In genomic region chr12:103929051-103929908, GRCh38 we compare ENCODE assay signal across 1 cellular context.
A peak's percentile ranks its signal among the peaks of the same experiment; 100 is the strongest.
TF ChIP-seq lines count a peak whose summit lies in the region.

No MANE protein-coding gene starts in this region.

TF ChIP-seq in GM12878, 131 proteins besides CTCF, POLR2A, EP300 and RAD21 (continued from another document and continues in another):
- TF ChIP-seq ZNF687 (IDR thresholded peaks at IDR 0.05) (peak; percentile 52), BCL3 (IDR thresholded peaks at IDR 0.05; ENCODE audit: borderline replicate concordance, insufficient read depth, low read depth, low read length, poor library complexity, severe bottlenecking) (no peak), CREM (IDR thresholded peaks at IDR 0.05; ENCODE audit: low read depth) (peak; percentile 41; the same call in 1 of the 2 replicates), TCF7 (IDR thresholded peaks at IDR 0.05; ENCODE audit: borderline replicate concordance) (0 out of 2 replicates have a peak, but pooled peaks have one; percentile 2), SMAD1 (IDR thresholded peaks at IDR 0.05; ENCODE audit: low read depth, partially characterized antibody) (peak; percentile 54), CBFB (IDR thresholded peaks at IDR 0.05; ENCODE audit: low read depth) (no peak; the same call in none of the 2 replicates), MAX (IDR thresholded peaks at IDR 0.05; ENCODE audit: low read depth, low read length) (no peak; the same call in 1 of the 2 replicates), CHD2 (IDR thresholded peaks at IDR 0.05; ENCODE audit: borderline replicate concordance, low read depth, low read length) (peak; percentile 45; the same call in 1 of the 2 replicates), ZZZ3 (IDR thresholded peaks at IDR 0.05; ENCODE audit: control insufficient read depth, insufficient read length, low read depth) (no peak), BMI1 (IDR thresholded peaks at IDR 0.05; ENCODE audit: borderline replicate concordance) (no peak), ZBTB11 (CRISPR knock-in tag; IDR thresholded peaks at IDR 0.05) (no peak), MXI1 (IDR thresholded peaks at IDR 0.05; ENCODE audit: low read depth, low read length) (peak; percentile 71; the same call in 1 of the 2 replicates), MEF2B (IDR thresholded peaks at IDR 0.05; ENCODE audit: partially characterized antibody, poor library complexity, severe bottlenecking) (no peak), PRDM15 (CRISPR knock-in tag; IDR thresholded peaks at IDR 0.05) (no peak), SREBF1 (IDR thresholded peaks at IDR 0.05; ENCODE audit: low read length) (no peak; the same call in 1 of the 2 replicates), CBX5 (IDR thresholded peaks at IDR 0.05; ENCODE audit: low read depth) (no peak), EED (IDR thresholded peaks at IDR 0.05; ENCODE audit: low read depth) (peak; percentile 73), TAF1 (IDR thresholded peaks at IDR 0.05; ENCODE audit: borderline replicate concordance, low read depth, low read length) (peak; percentile 12), DPF2 (IDR thresholded peaks at IDR 0.05) (no peak; the same call in 1 of the 2 replicates), SPI1 (IDR thresholded peaks at IDR 0.05; ENCODE audit: borderline replicate concordance, insufficient read depth, low read depth, low read length) (no peak), MEF2A (IDR thresholded peaks at IDR 0.05; ENCODE audit: insufficient read depth, low read depth, low read length) (0 out of 2 replicates have a peak, but pooled peaks have one; percentile 40), BACH1 (IDR thresholded peaks at IDR 0.05; ENCODE audit: borderline replicate concordance) (no peak; the same call in 1 of the 2 replicates), CHD1 (IDR thresholded peaks at IDR 0.05; ENCODE audit: low read depth, low read length) (no peak), KAT2A (conservative IDR thresholded peaks at IDR 0.05; ENCODE audit: control insufficient read depth, low read depth, low read length) (no peak), ZNF274 (IDR thresholded peaks at IDR 0.05; ENCODE audit: insufficient read depth, insufficient read length) (no peak), SRF (IDR thresholded peaks at IDR 0.05; ENCODE audit: low read depth in 2 of 2, low read length in 2 of 2) (0 out of 4 replicates have a peak, but pooled peaks of 1 of the 2 experiments have one; percentile 13), MLLT1 (IDR thresholded peaks at IDR 0.05) (0 out of 2 replicates have a peak, but pooled peaks have one; percentile 19), ESRRA (IDR thresholded peaks at IDR 0.05; ENCODE audit: low read length) (no peak), ZNF207 (IDR thresholded peaks at IDR 0.05; ENCODE audit: borderline replicate concordance) (peak; percentile 55), NFIC (IDR thresholded peaks at IDR 0.05; ENCODE audit: low read depth, low read length) (peak; percentile 7; the same call in 1 of the 2 replicates), ZBTB40 (IDR thresholded peaks at IDR 0.05; ENCODE audit: borderline replicate concordance) (no peak), PAX8 (IDR thresholded peaks at IDR 0.05) (no peak; the same call in 1 of the 2 replicates), ZNF217 (IDR thresholded peaks at IDR 0.05) (no peak), NFXL1 (IDR thresholded peaks at IDR 0.05; ENCODE audit: borderline replicate concordance) (no peak), E2F8 (IDR thresholded peaks at IDR 0.05; ENCODE audit: low read depth, partially characterized antibody) (no peak), TCF12 (IDR thresholded peaks at IDR 0.05; ENCODE audit: low read depth, low read length) (peak; percentile 92), GATAD2B (conservative IDR thresholded peaks at IDR 0.05; ENCODE audit: low read depth) (peak; percentile 64; the same call in 1 of the 2 replicates), CHD4 (IDR thresholded peaks at IDR 0.05) (no peak)
